1 cellular context compared by ENCODE assay signal in the genomic region with DNA sequence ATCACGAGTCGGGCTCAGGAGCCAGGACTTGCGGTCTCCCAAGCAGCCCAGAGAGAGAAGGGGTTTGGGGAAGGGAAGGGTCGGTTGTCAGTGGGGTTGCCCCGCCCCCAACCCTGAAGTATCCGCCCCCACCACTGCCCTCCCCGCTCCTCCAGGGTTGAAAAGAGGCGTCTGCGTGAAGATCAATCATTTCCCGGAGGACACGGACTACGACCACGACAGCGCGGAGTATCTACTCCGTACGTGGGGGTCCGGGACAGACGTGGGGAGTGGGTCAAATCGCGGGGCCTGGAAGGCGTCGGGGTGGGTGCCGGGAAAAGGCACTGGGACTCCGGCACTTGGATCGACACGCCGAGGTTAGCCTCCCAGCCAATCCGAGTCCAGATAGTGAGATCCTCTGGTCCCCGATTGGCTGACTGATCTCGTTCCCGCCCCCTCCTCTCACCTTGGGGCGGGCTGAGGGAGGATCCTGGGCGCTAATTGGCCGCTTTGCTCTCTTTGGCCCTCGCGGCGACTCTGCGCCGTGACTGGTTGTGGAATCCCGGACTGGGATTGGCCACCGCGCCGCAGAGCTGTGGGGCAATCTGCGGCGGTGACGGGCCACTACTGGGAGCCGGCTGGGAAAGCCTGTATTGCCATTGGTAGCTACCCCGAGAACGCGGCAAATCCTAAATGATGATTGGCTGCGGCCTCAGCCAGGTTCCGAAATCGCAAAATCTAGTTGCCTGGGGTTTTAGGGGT.
TF ChIP-seq lines count a peak whose summit lies in the region.

No MANE protein-coding gene starts in this region.

TF ChIP-seq in H1, 55 proteins besides CTCF, POLR2A, EP300 and RAD21:
- TF ChIP-seq POU5F1 (IDR thresholded peaks at IDR 0.05; ENCODE audit: low read depth, low read length) (no peak), TCF12 (IDR thresholded peaks at IDR 0.05; ENCODE audit: low read depth, low read length) (no peak), SP1 (IDR thresholded peaks at IDR 0.05; ENCODE audit: low read depth, low read length) (peak; percentile 98), KDM4A (IDR thresholded peaks at IDR 0.05; ENCODE audit: low read depth, low read length, severe bottlenecking) (peak; percentile 72), HDAC2 (IDR thresholded peaks at IDR 0.05; ENCODE audit: borderline replicate concordance in 1 of 2, low read depth in 2 of 2, low read length in 2 of 2) (no peak), ATF2 (IDR thresholded peaks at IDR 0.05; ENCODE audit: low read length) (no peak; the same call in 1 of the 2 replicates), BACH1 (IDR thresholded peaks at IDR 0.05; ENCODE audit: low read length) (no peak), EZH2 (IDR thresholded peaks at IDR 0.05; ENCODE audit: low read depth, low read length, severe bottlenecking) (no peak), SRF (IDR thresholded peaks at IDR 0.05; ENCODE audit: low read depth, low read length) (no peak), SP4 (IDR thresholded peaks at IDR 0.05; ENCODE audit: low read length) (peak; percentile 92), SIRT6 (IDR thresholded peaks at IDR 0.05; ENCODE audit: low read length) (no peak), SIN3A (conservative IDR thresholded peaks at IDR 0.05 in 1 of 2, IDR thresholded peaks at IDR 0.05 in 1 of 2; ENCODE audit: low read depth in 1 of 2, low read length in 2 of 2) (0 out of 4 replicates have a peak, but pooled peaks of 1 of the 2 experiments have one; percentile 19), CHD1 (IDR thresholded peaks at IDR 0.05; ENCODE audit: low read depth, low read length) (no peak), GTF2F1 (IDR thresholded peaks at IDR 0.05; ENCODE audit: borderline replicate concordance, low read depth, low read length) (no peak), JUN (IDR thresholded peaks at IDR 0.05; ENCODE audit: low read depth, low read length) (no peak), SUZ12 (IDR thresholded peaks at IDR 0.05; ENCODE audit: low read length) (no peak), PHF8 (conservative IDR thresholded peaks at IDR 0.05; ENCODE audit: low read depth, low read length) (peak; percentile 37; the same call in 1 of the 2 replicates), RXRA (IDR thresholded peaks at IDR 0.05; ENCODE audit: insufficient read depth, low read depth, low read length) (no peak), FOSL1 (IDR thresholded peaks at IDR 0.05; ENCODE audit: insufficient read depth, low read depth, low read length) (no peak), NRF1 (IDR thresholded peaks at IDR 0.05; ENCODE audit: low read depth, low read length) (no peak), BRCA1 (IDR thresholded peaks at IDR 0.05; ENCODE audit: low read depth, low read length) (no peak), RFX5 (IDR thresholded peaks at IDR 0.05; ENCODE audit: borderline replicate concordance, low read depth, low read length) (peak; percentile 57; the same call in 1 of the 2 replicates), CEBPB (IDR thresholded peaks at IDR 0.05; ENCODE audit: low read depth, low read length) (peak; percentile 93), GABPA (IDR thresholded peaks at IDR 0.05; ENCODE audit: borderline replicate concordance, insufficient read depth, low read length) (no peak), SP2 (IDR thresholded peaks at IDR 0.05; ENCODE audit: low read length) (peak; percentile 87), TBP (IDR thresholded peaks at IDR 0.05; ENCODE audit: low read depth, low read length) (no peak), KDM1A (IDR thresholded peaks at IDR 0.05; ENCODE audit: borderline replicate concordance, low read length) (no peak), KDM5A (IDR thresholded peaks at IDR 0.05; ENCODE audit: low read length) (no peak), CREB1 (IDR thresholded peaks at IDR 0.05) (peak; percentile 39), ZNF274 (IDR thresholded peaks at IDR 0.05; ENCODE audit: borderline replicate concordance, extremely low read depth, low read length) (no peak), CHD2 (IDR thresholded peaks at IDR 0.05; ENCODE audit: low read length) (peak; percentile 93), EGR1 (IDR thresholded peaks at IDR 0.05; ENCODE audit: borderline replicate concordance, low read depth, low read length) (no peak), CHD7 (IDR thresholded peaks at IDR 0.05; ENCODE audit: insufficient replicate concordance, low read length) (no peak), TAF7 (optimal IDR thresholded peaks at IDR 0.05; ENCODE audit: borderline replicate concordance, low read depth, low read length) (peak; percentile 29), E2F6 (IDR thresholded peaks at IDR 0.05) (peak; percentile 87), NANOG (IDR thresholded peaks at IDR 0.05; ENCODE audit: insufficient read depth, low read depth, low read length, poor library complexity, severe bottlenecking) (no peak), POLR2AphosphoS5 (IDR thresholded peaks at IDR 0.05; ENCODE audit: low read depth, low read length) (peak; percentile 80), JUND (IDR thresholded peaks at IDR 0.05; ENCODE audit: low read length) (no peak), HDAC6 (IDR thresholded peaks at IDR 0.05; ENCODE audit: low read depth, low read length) (no peak), SAP30 (IDR thresholded peaks at IDR 0.05; ENCODE audit: insufficient read depth, insufficient replicate concordance, low read length) (no peak), BCL11A (IDR thresholded peaks at IDR 0.05; ENCODE audit: low read depth in 2 of 2, low read length in 2 of 2) (no peak), ASH2L (IDR thresholded peaks at IDR 0.05; ENCODE audit: low read length) (peak; percentile 80), YY1 (IDR thresholded peaks at IDR 0.05; ENCODE audit: low read depth, low read length) (no peak), TEAD4 (IDR thresholded peaks at IDR 0.05; ENCODE audit: low read depth, low read length) (no peak), USF2 (IDR thresholded peaks at IDR 0.05; ENCODE audit: low read length) (no peak), RNF2 (IDR thresholded peaks at IDR 0.05; ENCODE audit: borderline replicate concordance, low read depth, low read length, missing control alignments, poor library complexity, severe bottlenecking) (no peak), RBBP5 (IDR thresholded peaks at IDR 0.05; ENCODE audit: borderline replicate concordance, low read depth, low read length) (no peak), CBX5 (IDR thresholded peaks at IDR 0.05; ENCODE audit: low read depth, low read length) (no peak), TAF1 (IDR thresholded peaks at IDR 0.05; ENCODE audit: low read depth, low read length) (no peak), SIX5 (IDR thresholded peaks at IDR 0.05; ENCODE audit: low read depth, low read length) (no peak; the same call in 1 of the 2 replicates), CBX8 (IDR thresholded peaks at IDR 0.05; ENCODE audit: borderline replicate concordance, low read depth, low read length) (no peak), CTBP2 (IDR thresholded peaks at IDR 0.05; ENCODE audit: borderline replicate concordance, insufficient read depth, insufficient read length, low read length) (no peak), MAFK (IDR thresholded peaks at IDR 0.05; ENCODE audit: low read depth, low read length) (no peak)
- TF ChIP-seq, protein P1, sequence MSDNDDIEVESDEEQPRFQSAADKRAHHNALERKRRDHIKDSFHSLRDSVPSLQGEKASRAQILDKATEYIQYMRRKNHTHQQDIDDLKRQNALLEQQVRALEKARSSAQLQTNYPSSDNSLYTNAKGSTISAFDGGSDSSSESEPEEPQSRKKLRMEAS (IDR thresholded peaks at IDR 0.05), result no peak; the same call in 1 of the 2 replicates
- TF ChIP-seq, protein P2, sequence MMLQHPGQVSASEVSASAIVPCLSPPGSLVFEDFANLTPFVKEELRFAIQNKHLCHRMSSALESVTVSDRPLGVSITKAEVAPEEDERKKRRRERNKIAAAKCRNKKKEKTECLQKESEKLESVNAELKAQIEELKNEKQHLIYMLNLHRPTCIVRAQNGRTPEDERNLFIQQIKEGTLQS (IDR thresholded peaks at IDR 0.05; ENCODE audit: insufficient read depth, low read depth, low read length), result no peak
